10 cellular contexts compared by ENCODE assay signal in genomic region chr16:64440421-64440831, GRCh38.
A peak's percentile ranks its signal among the peaks of the same experiment; 100 is the strongest.
DNase-seq lines count a peak whose midpoint lies in the region; ATAC-seq lines count a peak whose summit lies in the region.
"Had no signal": no experiment of that assay in that cellular context is flagged by ENCODE, and none has a peak within 500 bp of the region (broad histone marks: within the 10 kb centered on the region; RNA-seq: fewer than 3 reads in every experiment).

No MANE protein-coding gene starts in this region.

- ATAC-seq in HG03280 (IDR thresholded peaks at IDR 0.05; ENCODE audit: unreplicated experiment), result no peak

- DNase-seq in AG20443 (ENCODE audit: low spot score), result peak; percentile 85
- peak; percentile 99 for DNase-seq in LHCN-M2 (ENCODE audit: low read depth)
- peak; percentile 96 for DNase-seq in dedifferentiated amniotic fluid mesenchymal stem cell (ENCODE audit: extremely low spot score)
- DNase-seq in non-pigmented ciliary epithelial cell (ENCODE audit: low read depth), result peak; percentile 94
- no peak for DNase-seq in occipital lobe (lab: John Stamatoyannopoulos, UW)
- DNase-seq in NCI-H524 treated with DMSO at 0.1 percent for 48 hours (lab: John Stamatoyannopoulos, UW), result no peak
- DNase-seq in DMS153 (lab: John Stamatoyannopoulos, UW), result no peak
- DNase-seq: activated CD4-positive, alpha-beta T cell treated with anti-CD3 and anti-CD28 coated beads, Interleukin-2, amount 10 ng/mL, durations not matched to agents 24 days and 14 days; DND-41 had no signal

Comparison
In these comparisons a context has a peak if more than half of its experiments do, and no peak if none do; other contexts are left out.
1. DNase-seq: peak in AG20443 (single experiment), LHCN-M2 (single experiment), dedifferentiated amniotic fluid mesenchymal stem cell (single experiment) and non-pigmented ciliary epithelial cell (single experiment); none in occipital lobe (single experiment), NCI-H524 treated with DMSO at 0.1 percent for 48 hours (single experiment) and DMS153 (single experiment).